ENCODE assay signal across 1 cellular context in genomic region chr7:128104109-128104742, GRCh38.
TF ChIP-seq lines count a peak whose summit lies in the region.

No MANE protein-coding gene starts in this region.

TF ChIP-seq in HepG2, 621 proteins besides CTCF, POLR2A, EP300 and RAD21 (continued from another document and continues in another):
- TF ChIP-seq SKIL (CRISPR knock-in tag; IDR thresholded peaks at IDR 0.05; ENCODE audit: borderline replicate concordance) (no peak), IRX3 (CRISPR knock-in tag; IDR thresholded peaks at IDR 0.05; ENCODE audit: borderline replicate concordance, low read depth) (no peak), ZSCAN25 (CRISPR knock-in tag; IDR thresholded peaks at IDR 0.05) (no peak), SNAPC4 (CRISPR knock-in tag; IDR thresholded peaks at IDR 0.05) (no peak), NR2F6 (IDR thresholded peaks at IDR 0.05) (no peak), NR2F6 (CRISPR knock-in tag; IDR thresholded peaks at IDR 0.05) (no peak), HOXA7 (CRISPR knock-in tag; IDR thresholded peaks at IDR 0.05) (no peak), ZNF160 (CRISPR knock-in tag; IDR thresholded peaks at IDR 0.05) (no peak), ZBTB2 (CRISPR knock-in tag; IDR thresholded peaks at IDR 0.05; ENCODE audit: low read depth) (no peak), SMYD3 (CRISPR knock-in tag; IDR thresholded peaks at IDR 0.05) (no peak), ZNF687 (CRISPR knock-in tag; IDR thresholded peaks at IDR 0.05) (peak; percentile 43; the same call in 1 of the 2 replicates), MATR3 (CRISPR knock-in tag; IDR thresholded peaks at IDR 0.05) (no peak), ZNF33A (CRISPR knock-in tag; IDR thresholded peaks at IDR 0.05; ENCODE audit: borderline replicate concordance) (no peak), ZFP1 (CRISPR knock-in tag; IDR thresholded peaks at IDR 0.05) (no peak), TGIF2 (CRISPR knock-in tag; IDR thresholded peaks at IDR 0.05) (no peak), SCMH1 (CRISPR knock-in tag; IDR thresholded peaks at IDR 0.05; ENCODE audit: borderline replicate concordance) (no peak), HMG20B (CRISPR knock-in tag; conservative IDR thresholded peaks at IDR 0.05) (no peak), ZNF747 (CRISPR knock-in tag; IDR thresholded peaks at IDR 0.05; ENCODE audit: borderline replicate concordance) (no peak), STAT6 (CRISPR knock-in tag; IDR thresholded peaks at IDR 0.05; ENCODE audit: borderline replicate concordance) (no peak), ZNF225 (CRISPR knock-in tag; IDR thresholded peaks at IDR 0.05) (no peak), PCBP2 (optimal IDR thresholded peaks at IDR 0.05; ENCODE audit: low read depth, low read length, poor library complexity, severe bottlenecking) (no peak), MAFG (CRISPR knock-in tag; IDR thresholded peaks at IDR 0.05) (no peak), NBN (conservative IDR thresholded peaks at IDR 0.05) (no peak), SATB2 (CRISPR knock-in tag; IDR thresholded peaks at IDR 0.05) (no peak), ZNF3 (CRISPR knock-in tag; IDR thresholded peaks at IDR 0.05) (no peak), MTA1 (CRISPR knock-in tag; IDR thresholded peaks at IDR 0.05; ENCODE audit: borderline replicate concordance) (no peak), RBM39 (IDR thresholded peaks at IDR 0.05; ENCODE audit: low read depth, low read length, poor library complexity, severe bottlenecking) (peak; percentile 62), ZNF318 (CRISPR knock-in tag; IDR thresholded peaks at IDR 0.05) (no peak)
